ENCODE assay signal across 3 cellular contexts in the genomic region with DNA sequence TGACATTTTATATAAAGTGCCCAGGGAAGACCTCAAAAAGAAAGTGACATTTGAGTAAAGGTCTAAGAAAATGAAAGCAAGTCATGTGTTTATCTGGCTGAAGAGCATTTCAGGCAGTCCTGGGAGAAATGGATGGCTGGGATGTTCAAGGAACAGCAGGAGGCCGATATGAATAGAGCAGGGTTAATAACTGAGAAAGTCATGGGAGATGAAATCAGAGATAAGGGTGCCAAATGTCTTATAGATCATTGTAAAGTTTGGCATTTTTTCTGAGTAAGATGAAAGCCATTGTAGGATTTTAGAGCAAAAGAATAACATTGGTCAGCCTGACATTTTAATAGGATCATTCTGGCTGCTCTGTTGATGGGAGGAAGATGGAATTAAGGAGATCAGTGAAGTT.
TF ChIP-seq lines count a peak whose summit lies in the region.

No MANE protein-coding gene starts in this region.

TF ChIP-seq in HepG2, 621 proteins besides CTCF, POLR2A, EP300 and RAD21:
- TF ChIP-seq ZNF850 (CRISPR knock-in tag; conservative IDR thresholded peaks at IDR 0.05) (no peak), NFIC (IDR thresholded peaks at IDR 0.05; ENCODE audit: low read length) (no peak), TAF1 (CRISPR knock-in tag; IDR thresholded peaks at IDR 0.05) (no peak), HDAC1 (CRISPR knock-in tag; IDR thresholded peaks at IDR 0.05) (no peak), KDM3A (CRISPR knock-in tag; IDR thresholded peaks at IDR 0.05; ENCODE audit: low read depth) (no peak), SRSF9 (IDR thresholded peaks at IDR 0.05; ENCODE audit: borderline replicate concordance, insufficient read depth, low read depth, low read length, poor library complexity, severe bottlenecking) (no peak), MLX (CRISPR knock-in tag; IDR thresholded peaks at IDR 0.05) (no peak), E2F2 (CRISPR knock-in tag; IDR thresholded peaks at IDR 0.05; ENCODE audit: borderline replicate concordance) (no peak), XBP1 (CRISPR knock-in tag; IDR thresholded peaks at IDR 0.05) (no peak), IRF2 (CRISPR knock-in tag; IDR thresholded peaks at IDR 0.05) (no peak)
TF ChIP-seq in HepG2: peak in this region for 0.

TF ChIP-seq in SK-N-SH, 30 proteins besides CTCF, POLR2A, EP300 and RAD21:
- TF ChIP-seq EZH2phosphoT487 (IDR thresholded peaks at IDR 0.05; ENCODE audit: borderline replicate concordance, low read depth) = no peak
- TF ChIP-seq ELF1 (IDR thresholded peaks at IDR 0.05) = no peak
- TF ChIP-seq FOSL2 (IDR thresholded peaks at IDR 0.05; ENCODE audit: borderline replicate concordance, low read depth) = peak; percentile 19; the same call in 1 of the 2 replicates
- peak; percentile 68 for TF ChIP-seq TCF12 (IDR thresholded peaks at IDR 0.05)
- TF ChIP-seq TAF1 (IDR thresholded peaks at IDR 0.05; ENCODE audit: borderline replicate concordance, low read depth, low read length) = no peak
- TF ChIP-seq, protein P1, sequence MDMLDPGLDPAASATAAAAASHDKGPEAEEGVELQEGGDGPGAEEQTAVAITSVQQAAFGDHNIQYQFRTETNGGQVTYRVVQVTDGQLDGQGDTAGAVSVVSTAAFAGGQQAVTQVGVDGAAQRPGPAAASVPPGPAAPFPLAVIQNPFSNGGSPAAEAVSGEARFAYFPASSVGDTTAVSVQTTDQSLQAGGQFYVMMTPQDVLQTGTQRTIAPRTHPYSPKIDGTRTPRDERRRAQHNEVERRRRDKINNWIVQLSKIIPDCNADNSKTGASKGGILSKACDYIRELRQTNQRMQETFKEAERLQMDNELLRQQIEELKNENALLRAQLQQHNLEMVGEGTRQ (IDR thresholded peaks at IDR 0.05; ENCODE audit: borderline replicate concordance, low read depth, low read length) = no peak
- peak; percentile 51 for TF ChIP-seq JUND (IDR thresholded peaks at IDR 0.05)
- TF ChIP-seq IRF3 (IDR thresholded peaks at IDR 0.05; ENCODE audit: low read depth, low read length) = no peak
- TF ChIP-seq MEF2A (IDR thresholded peaks at IDR 0.05; ENCODE audit: borderline replicate concordance, low read depth) = no peak
- peak; percentile 70 for TF ChIP-seq PBX3 (IDR thresholded peaks at IDR 0.05)
- no peak for TF ChIP-seq RCOR1 (IDR thresholded peaks at IDR 0.05; ENCODE audit: low read length)
- 0 out of 2 replicates have a peak, but pooled peaks have one; percentile 15 for TF ChIP-seq NFIC (IDR thresholded peaks at IDR 0.05; ENCODE audit: borderline replicate concordance)
- TF ChIP-seq SIN3A (IDR thresholded peaks at IDR 0.05; ENCODE audit: borderline replicate concordance, low read depth, low read length) = no peak
- TF ChIP-seq YY1 (IDR thresholded peaks at IDR 0.05; ENCODE audit: low read depth) = no peak
- TF ChIP-seq ZBTB33 (IDR thresholded peaks at IDR 0.05; ENCODE audit: borderline replicate concordance, low read depth) = no peak

TF ChIP-seq in endothelial cell of umbilical vein, 7 proteins besides CTCF, POLR2A, EP300 and RAD21:
- no peak for TF ChIP-seq MYC (IDR thresholded peaks at IDR 0.05; ENCODE audit: low read depth, low read length)
- TF ChIP-seq JUN (IDR thresholded peaks at IDR 0.05; ENCODE audit: borderline replicate concordance, insufficient read depth, insufficient read length, low read depth) = no peak
- TF ChIP-seq EZH2 (IDR thresholded peaks at IDR 0.05; ENCODE audit: borderline replicate concordance, low read depth, low read length, severe bottlenecking) = no peak
- no peak for TF ChIP-seq FOS (IDR thresholded peaks at IDR 0.05; ENCODE audit: borderline replicate concordance, insufficient read depth, low read length)
- no peak for TF ChIP-seq MAX (IDR thresholded peaks at IDR 0.05; ENCODE audit: insufficient read depth, insufficient read length)
- TF ChIP-seq POLR2AphosphoS5 (IDR thresholded peaks at IDR 0.05; ENCODE audit: insufficient read depth, low read depth, low read length) = no peak
- peak; percentile 23 for TF ChIP-seq GATA2 (IDR thresholded peaks at IDR 0.05; ENCODE audit: insufficient read depth, insufficient read length, low read depth, low read length)
